18 cellular contexts compared by ENCODE assay signal in the genomic region with DNA sequence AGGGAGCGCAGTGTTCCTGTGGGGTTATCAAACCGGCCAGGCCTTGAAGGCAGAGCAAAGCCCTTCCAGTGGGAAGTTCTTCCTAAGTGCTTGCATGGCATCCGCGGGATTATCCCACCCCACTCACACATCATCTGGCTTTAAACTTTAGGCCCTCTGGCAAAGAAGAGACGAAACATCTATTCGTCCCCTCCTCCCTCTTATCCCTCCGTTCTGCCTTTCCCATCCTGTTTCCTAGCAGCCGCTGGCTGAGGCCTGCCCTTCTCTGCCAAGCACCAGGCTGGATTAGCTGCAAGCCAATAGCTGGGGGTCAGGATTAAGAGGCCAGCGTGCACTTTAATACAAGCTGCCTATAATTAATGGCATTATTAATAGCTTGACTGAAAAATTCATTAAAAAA.
"Had no signal": no experiment of that assay in that cellular context is flagged by ENCODE, and none has a peak within 500 bp of the region (broad histone marks: within the 10 kb centered on the region; RNA-seq: fewer than 3 reads in every experiment).

No MANE protein-coding gene starts in this region.

- H3K27ac ChIP-seq: prostate gland, upper lobe of left lung had no signal

- H3K4me1 ChIP-seq: prostate gland, upper lobe of left lung had no signal

- H3K4me1 Mint-ChIP-seq: activated CD4-positive, alpha-beta memory T cell treated with anti-CD3 and anti-CD28 coated beads, Interleukin-2, amount 10 ng/mL, durations not matched to agents 7 days and 5 days; activated CD4-positive, alpha-beta T cell treated with anti-CD3 and anti-CD28 coated beads, Interleukin-2, amount 10 ng/mL, durations not matched to agents 24 days and 14 days; naive B cell; T-helper 17 cell had no signal

- H3K36me3 ChIP-seq: prostate gland, upper lobe of left lung had no signal

- H3K27me3 Mint-ChIP-seq: activated CD4-positive, alpha-beta memory T cell treated with anti-CD3 and anti-CD28 coated beads, Interleukin-2, amount 10 ng/mL, durations not matched to agents 7 days and 5 days; activated CD4-positive, alpha-beta T cell treated with anti-CD3 and anti-CD28 coated beads, Interleukin-2, amount 10 ng/mL, durations not matched to agents 24 days and 14 days; naive B cell; T-helper 17 cell had no signal

- ATAC-seq: activated naive CD4-positive, alpha-beta T cell treated with anti-CD3 and anti-CD28 coated beads, Interleukin-2, amount 50 U/mL, for 72 hours; left cardiac atrium; right cardiac atrium; stimulated activated naive CD8-positive, alpha-beta T cell treated with anti-CD3 and anti-CD28 coated beads, Interleukin-15, Interleukin-2, amounts not matched to agents 100 U/mL and 50 U/mL, for 24 hours; T-helper 17 cell had no signal

- H3K4me3 Mint-ChIP-seq: activated CD4-positive, alpha-beta memory T cell treated with anti-CD3 and anti-CD28 coated beads, Interleukin-2, amount 10 ng/mL, durations not matched to agents 7 days and 5 days; activated CD4-positive, alpha-beta T cell treated with anti-CD3 and anti-CD28 coated beads, Interleukin-2, amount 10 ng/mL, durations not matched to agents 24 days and 14 days; naive B cell; T-helper 17 cell had no signal

- H3K4me3 ChIP-seq: prostate gland, upper lobe of left lung had no signal

- DNase-seq: activated CD4-positive, alpha-beta memory T cell treated with anti-CD3 and anti-CD28 coated beads, Interleukin-2, amount 10 ng/mL, durations not matched to agents 7 days and 5 days; activated CD4-positive, alpha-beta T cell treated with anti-CD3 and anti-CD28 coated beads, Interleukin-2, amount 10 ng/mL, durations not matched to agents 24 days and 14 days; activated gamma-delta T cell treated with Interleukin-2 at 50 U/mL for 16 hours; aorta; effector CD4-positive, alpha-beta T cell; glutamatergic neuron; left cardiac atrium; mesenchymal stem cell; naive B cell; right cardiac atrium; stimulated activated CD4-positive, alpha-beta T cell treated with anti-CD3 and anti-CD28 coated beads, Interleukin-12 subunit alpha, Interleukin-12 subunit beta, amount 100 ng/mL, for 4 hours; stimulated activated CD4-positive, alpha-beta T cell treated with anti-CD3 and anti-CD28 coated beads, Interleukin-4, amount 100 ng/mL, for 4 hours; stimulated activated naive CD8-positive, alpha-beta T cell treated with anti-CD3 and anti-CD28 coated beads, Interleukin-15, Interleukin-2, amounts not matched to agents 100 U/mL and 50 U/mL, for 24 hours; T-helper 17 cell; upper lobe of left lung had no signal

- H3K36me3 Mint-ChIP-seq: activated naive CD4-positive, alpha-beta T cell treated with anti-CD3 and anti-CD28 coated beads, Interleukin-2, amount 50 U/mL, for 72 hours; brain; naive B cell had no signal

- H3K27ac Mint-ChIP-seq: activated CD4-positive, alpha-beta memory T cell treated with anti-CD3 and anti-CD28 coated beads, Interleukin-2, amount 10 ng/mL, durations not matched to agents 7 days and 5 days; activated CD4-positive, alpha-beta T cell treated with anti-CD3 and anti-CD28 coated beads, Interleukin-2, amount 10 ng/mL, durations not matched to agents 24 days and 14 days; activated naive CD4-positive, alpha-beta T cell treated with anti-CD3 and anti-CD28 coated beads, Interleukin-2, amount 50 U/mL, for 72 hours; naive B cell; T-helper 17 cell had no signal

- H3K9me3 Mint-ChIP-seq: activated CD4-positive, alpha-beta memory T cell treated with anti-CD3 and anti-CD28 coated beads, Interleukin-2, amount 10 ng/mL, durations not matched to agents 7 days and 5 days; activated CD4-positive, alpha-beta T cell treated with anti-CD3 and anti-CD28 coated beads, Interleukin-2, amount 10 ng/mL, durations not matched to agents 24 days and 14 days; brain had no signal

- H3K27me3 ChIP-seq: upper lobe of left lung had no signal
